Comparison of ENCODE assay signal across 1 cellular context in genomic region chr1:93847811-93848288, GRCh38.
TF ChIP-seq lines count a peak whose summit lies in the region.

No MANE protein-coding gene starts in this region.

TF ChIP-seq in GM12878, 131 proteins besides CTCF, POLR2A, EP300 and RAD21 (continued from another document):
- TF ChIP-seq RB1 (IDR thresholded peaks at IDR 0.05; ENCODE audit: borderline replicate concordance) = 0 out of 2 replicates have a peak, but pooled peaks have one; percentile 13
- TF ChIP-seq HDAC6 (IDR thresholded peaks at IDR 0.05; ENCODE audit: unreplicated experiment) = no peak
